Comparison of ENCODE assay signal across 8 cellular contexts in genomic region chr14:75660238-75660629, GRCh38. TPM values are rescaled to one million over a fixed set of nuclear protein-coding genes. Genes with fewer than 3 reads are reported as not detected.
DNase-seq lines count a peak whose midpoint lies in the region; ATAC-seq and TF ChIP-seq lines count a peak whose summit lies in the region.

No MANE protein-coding gene starts in this region.

- H3K9ac ChIP-seq in BLaER1 (peak overlapping the region; percentile 81), MM.1S (ENCODE audit: low read length) (peak overlapping the region; percentile 81; the same call in 1 of the 2 replicates), duodenal mucosa (ENCODE audit: low read depth in 1 of 2, low read length in 2 of 2) (peak overlapping the region; percentile 74 to 82)

- no peaks in the 10 kb centered on the region for H3K9me3 ChIP-seq in BLaER1
- H3K9me3 ChIP-seq in MM.1S (replicated peaks; ENCODE audit: insufficient read depth, low read length): no peaks in the 10 kb centered on the region
- no peaks in the 10 kb centered on the region for H3K9me3 ChIP-seq in duodenal mucosa (ENCODE audit: control insufficient read depth in 1 of 2, low read length in 2 of 2)

- no peaks in the 10 kb centered on the region for H3K9me3 Mint-ChIP-seq in natural killer cell

- H3F3A ChIP-seq in MM.1S (ENCODE audit: insufficient read depth, low read length): no peaks in the 10 kb centered on the region

- no peaks in the 10 kb centered on the region for H3K27me3 Mint-ChIP-seq in natural killer cell (ENCODE audit: low read depth in 2 of 2)

- H3K27ac ChIP-seq in BLaER1 (no peak overlapping the region), MM.1S (ENCODE audit: low read length) (peak overlapping the region; percentile 73; the same call in 1 of the 2 replicates), duodenal mucosa (ENCODE audit: low read depth, low read length) (peak overlapping the region; percentile 84)

- H3K36me3 ChIP-seq in BLaER1 (peaks cover 43% of the 10 kb centered on the region), MM.1S (replicated peaks; ENCODE audit: insufficient read depth, low read length) (no peaks in the 10 kb centered on the region), duodenal mucosa (ENCODE audit: control insufficient read depth in 1 of 2, insufficient read depth in 2 of 2, low read length in 2 of 2) (peaks cover 0 to 25% of the 10 kb centered on the region in 2 donors)

- no peaks in the 10 kb centered on the region for H4K20me1 ChIP-seq in BLaER1
- H4K20me1 ChIP-seq in MM.1S (ENCODE audit: insufficient read depth, low read length): no peaks in the 10 kb centered on the region

- peak overlapping the region; percentile 85 for H2AFZ ChIP-seq in MM.1S (ENCODE audit: low read length)

- peak overlapping the region; percentile 91 to 95 for H3K27ac Mint-ChIP-seq in natural killer cell

- no peaks in the 10 kb centered on the region for H3K36me3 Mint-ChIP-seq in natural killer cell

- peak overlapping the region; percentile 91 for H3K4me3 Mint-ChIP-seq in natural killer cell

- H3K4me1 Mint-ChIP-seq in natural killer cell: peaks cover 20 to 24% of the 10 kb centered on the region in 2 donors

- intact Hi-C loops in natural killer cell (cut with micrococcal nuclease): loop anchor here (2.0 to 5.0 kb wide), 2 partner anchors 325 to 948 kb away; partner anchors contain the start of genes AREL1, FCF1 and IFT43

- TF ChIP-seq CTCF in MM.1S (IDR thresholded peaks at IDR 0.05; ENCODE audit: low read length) (no peak), natural killer cell (IDR thresholded peaks at IDR 0.05) (no peak)

- DNase-seq in MM.1S: no peak
- no peak for DNase-seq in natural killer cell
- no peak for DNase-seq in NCI-H1105 (lab: John Stamatoyannopoulos, UW)
- DNase-seq in NCI-H510A treated with DMSO at 0.1 percent for 48 hours (lab: John Stamatoyannopoulos, UW): no peak
- no peak for DNase-seq in H4 (ENCODE audit: low spot score)

- H3K9me2 ChIP-seq in MM.1S (replicated peaks; ENCODE audit: insufficient read depth, low read length): no peaks in the 10 kb centered on the region

- H3K4me1 ChIP-seq in BLaER1 (peaks cover 26% of the 10 kb centered on the region), MM.1S (ENCODE audit: low read length) (no peaks in the 10 kb centered on the region), duodenal mucosa (ENCODE audit: control insufficient read depth in 1 of 2, insufficient read depth in 2 of 2, low read length in 2 of 2) (peaks cover 10 to 15% of the 10 kb centered on the region in 2 donors)

- ATAC-seq in natural killer cell (no peak), GM18511 (IDR thresholded peaks at IDR 0.05; ENCODE audit: unreplicated experiment) (no peak)

- peak overlapping the region; percentile 100 for H3K4me3 ChIP-seq in BLaER1
- H3K4me3 ChIP-seq in MM.1S (ENCODE audit: low read length): peak overlapping the region; percentile 88
- peak overlapping the region; percentile 79 to 82 for H3K4me3 ChIP-seq in duodenal mucosa (ENCODE audit: low read depth in 1 of 2, low read length in 2 of 2)

- peaks cover 15% of the 10 kb centered on the region for H3K79me2 ChIP-seq in MM.1S (ENCODE audit: low read length)

- H3K27me3 ChIP-seq in BLaER1: no peaks in the 10 kb centered on the region
- no peaks in the 10 kb centered on the region for H3K27me3 ChIP-seq in MM.1S (replicated peaks; ENCODE audit: insufficient read depth, low read length)
- no peaks in the 10 kb centered on the region for H3K27me3 ChIP-seq in duodenal mucosa (ENCODE audit: control insufficient read depth in 1 of 2, insufficient read depth in 2 of 2, low read length in 2 of 2)

- H3K4me2 ChIP-seq in BLaER1 (peak overlapping the region; percentile 81), MM.1S (ENCODE audit: low read depth, low read length) (peak overlapping the region; percentile 53)

RNA-seq across cellular contexts. Expression of gene ERG28, which starts 0.4 kb away (rescaled TPM):
- 10 to 100 TPM; 10.5 to 11.1 (median 10.9) TPM for total RNA-seq in natural killer cell
- 15.2 and 21.6 TPM in 2 replicates for total RNA-seq in H4 (2014; rRNA removed; shearing (Covaris generic))

RNA-seq across cellular contexts. Expression of gene TTLL5, which starts 0.8 kb away (rescaled TPM):
- 10 to 100 TPM; 27.1 to 34.3 (median 32.5) TPM for total RNA-seq in natural killer cell
- 10.5 and 16.1 TPM in 2 replicates for total RNA-seq in H4 (2014; rRNA removed; shearing (Covaris generic))
